ENCODE assay signal across 32 cellular contexts in genomic region chr22:19559956-19560355, GRCh38. TPM values are rescaled to one million over a fixed set of nuclear protein-coding genes. Genes with fewer than 3 reads are reported as not detected.
"Had no signal": no experiment of that assay in that cellular context is flagged by ENCODE, and none has a peak within 500 bp of the region (broad histone marks: within the 10 kb centered on the region; RNA-seq: fewer than 3 reads in every experiment).

No MANE protein-coding gene starts in this region.

- H3K9me3 ChIP-seq: neutrophil, pancreas, psoas muscle, right lobe of liver, suprapubic skin, testis, tibial artery, transverse colon, upper lobe of right lung, uterus had no signal

- H3K36me3 Mint-ChIP-seq: naive thymus-derived CD8-positive, alpha-beta T cell; natural killer cell treated with Interleukin-12 subunit alpha and Interleukin-12 subunit beta and Interleukin-15 and Interleukin-18, amount 100 ng/mL, for 72 hours; stimulated activated memory B cell treated with anti-CD40 and anti-IgM and Interleukin-4, amounts not matched to agents 10 μg/mL and 1 μg/mL and 100 μg/mL, for 72 hours; type B pancreatic cell had no signal

- H3K27ac ChIP-seq: neutrophil, pancreas, psoas muscle, right lobe of liver, skin epidermis, spleen, suprapubic skin, testis, tibial artery, transverse colon, upper lobe of right lung, uterus had no signal

- H3K36me3 ChIP-seq: neutrophil, pancreas, right lobe of liver, spleen, suprapubic skin, tibial artery, transverse colon, upper lobe of right lung, uterus had no signal

- H3K27me3 ChIP-seq: neutrophil, pancreas, right lobe of liver, spleen, suprapubic skin, testis, transverse colon, upper lobe of right lung, uterus had no signal

- H3K27ac Mint-ChIP-seq: naive thymus-derived CD8-positive, alpha-beta T cell; natural killer cell treated with Interleukin-12 subunit alpha and Interleukin-12 subunit beta and Interleukin-15 and Interleukin-18, amount 100 ng/mL, for 72 hours; nephron progenitor cell; progenitor cell of endocrine pancreas; stimulated activated memory B cell treated with anti-CD40 and anti-IgM and Interleukin-4, amounts not matched to agents 10 μg/mL and 1 μg/mL and 100 μg/mL, for 72 hours; type B pancreatic cell had no signal

- H3K4me3 ChIP-seq: pancreas, psoas muscle, right lobe of liver, skin epidermis, smooth muscle cell, spleen, suprapubic skin, testis, tibial artery, transverse colon, upper lobe of right lung, uterus had no signal

- H3K4me2 ChIP-seq: smooth muscle cell had no signal

- H3K9me3 Mint-ChIP-seq: naive thymus-derived CD8-positive, alpha-beta T cell; natural killer cell treated with Interleukin-12 subunit alpha and Interleukin-12 subunit beta and Interleukin-15 and Interleukin-18, amount 100 ng/mL, for 72 hours; neural crest cell; stimulated activated memory B cell treated with anti-CD40 and anti-IgM and Interleukin-4, amounts not matched to agents 10 μg/mL and 1 μg/mL and 100 μg/mL, for 72 hours; stimulated activated naive CD8-positive, alpha-beta T cell treated with anti-CD3 and anti-CD28 coated beads, Interleukin-15, amount 100 ng/mL, for 72 hours; type B pancreatic cell had no signal

- H3K4me3 Mint-ChIP-seq: naive thymus-derived CD8-positive, alpha-beta T cell; natural killer cell treated with Interleukin-12 subunit alpha and Interleukin-12 subunit beta and Interleukin-15 and Interleukin-18, amount 100 ng/mL, for 72 hours; nephron progenitor cell; neural crest cell; stimulated activated memory B cell treated with anti-CD40 and anti-IgM and Interleukin-4, amounts not matched to agents 10 μg/mL and 1 μg/mL and 100 μg/mL, for 72 hours; stimulated activated naive CD8-positive, alpha-beta T cell treated with anti-CD3 and anti-CD28 coated beads, Interleukin-15, amount 100 ng/mL, for 72 hours; type B pancreatic cell had no signal

- H3K4me1 Mint-ChIP-seq: neural crest cell; stimulated activated memory B cell treated with anti-CD40 and anti-IgM and Interleukin-4, amounts not matched to agents 10 μg/mL and 1 μg/mL and 100 μg/mL, for 72 hours; stimulated activated naive CD8-positive, alpha-beta T cell treated with anti-CD3 and anti-CD28 coated beads, Interleukin-15, amount 100 ng/mL, for 72 hours had no signal

- ATAC-seq: naive thymus-derived CD8-positive, alpha-beta T cell; natural killer cell treated with Interleukin-12 subunit alpha and Interleukin-12 subunit beta and Interleukin-15 and Interleukin-18, amount 100 ng/mL, for 72 hours; pancreas; psoas muscle; right cardiac atrium; right lobe of liver; stimulated activated memory B cell treated with anti-CD40 and anti-IgM and Interleukin-4, amounts not matched to agents 10 μg/mL and 1 μg/mL and 100 μg/mL, for 72 hours; stimulated activated naive CD8-positive, alpha-beta T cell treated with anti-CD3 and anti-CD28 coated beads, Interleukin-15, amount 100 ng/mL, for 72 hours; stimulated activated naive CD8-positive, alpha-beta T cell treated with anti-CD3 and anti-CD28 coated beads, Interleukin-15, Interleukin-2, amounts not matched to agents 100 U/mL and 50 U/mL, for 24 hours; upper lobe of right lung had no signal

- DNase-seq: naive thymus-derived CD8-positive, alpha-beta T cell; nephron progenitor cell; nucleus accumbens; pancreas; psoas muscle; right cardiac atrium; right lobe of liver; spleen; stimulated activated CD4-positive, alpha-beta T cell treated with anti-CD3 and anti-CD28 coated beads, Interleukin-12 subunit alpha, Interleukin-12 subunit beta, amount 100 ng/mL, for 4 hours; stimulated activated CD4-positive, alpha-beta T cell treated with anti-CD3 and anti-CD28 coated beads, Interleukin-1b, Interleukin-23, amount 100 ng/mL, for 48 hours; stimulated activated CD4-positive, alpha-beta T cell treated with anti-CD3 and anti-CD28 coated beads, Interleukin-4, amount 100 ng/mL, for 1 hour; stimulated activated CD4-positive, alpha-beta T cell treated with anti-CD3 and anti-CD28 coated beads, Interleukin-4, amount 100 ng/mL, for 4 hours; stimulated activated CD8-positive, alpha-beta memory T cell treated with anti-CD3 and anti-CD28 coated beads, Interleukin-4, amount 100 ng/mL, for 48 hours; stimulated activated naive CD4-positive, alpha-beta T cell; stimulated activated naive CD8-positive, alpha-beta T cell treated with anti-CD3 and anti-CD28 coated beads, Interleukin-15, amount 100 ng/mL, for 72 hours; stimulated activated naive CD8-positive, alpha-beta T cell treated with anti-CD3 and anti-CD28 coated beads, Interleukin-15, Interleukin-2, amounts not matched to agents 100 U/mL and 50 U/mL, for 24 hours; substantia nigra; testis; tibial artery; transverse colon; upper lobe of right lung; uterus had no signal

- H3K27me3 Mint-ChIP-seq: naive thymus-derived CD8-positive, alpha-beta T cell; stimulated activated naive CD8-positive, alpha-beta T cell treated with anti-CD3 and anti-CD28 coated beads, Interleukin-15, amount 100 ng/mL, for 72 hours; type B pancreatic cell had no signal

- H3K4me1 ChIP-seq: pancreas, psoas muscle, right lobe of liver, spleen, suprapubic skin, testis, tibial artery, transverse colon, upper lobe of right lung, uterus had no signal

RNA-seq across cellular contexts. Expression of gene CLDN5, which starts 35.7 kb away (rescaled TPM):
- total RNA-seq: naive thymus-derived CD8-positive, alpha-beta T cell; natural killer cell treated with Interleukin-12 subunit alpha and Interleukin-12 subunit beta and Interleukin-15 and Interleukin-18, amount 100 ng/mL, for 72 hours; osteocyte; progenitor cell of endocrine pancreas; smooth muscle cell had no signal
